In the genomic region with DNA sequence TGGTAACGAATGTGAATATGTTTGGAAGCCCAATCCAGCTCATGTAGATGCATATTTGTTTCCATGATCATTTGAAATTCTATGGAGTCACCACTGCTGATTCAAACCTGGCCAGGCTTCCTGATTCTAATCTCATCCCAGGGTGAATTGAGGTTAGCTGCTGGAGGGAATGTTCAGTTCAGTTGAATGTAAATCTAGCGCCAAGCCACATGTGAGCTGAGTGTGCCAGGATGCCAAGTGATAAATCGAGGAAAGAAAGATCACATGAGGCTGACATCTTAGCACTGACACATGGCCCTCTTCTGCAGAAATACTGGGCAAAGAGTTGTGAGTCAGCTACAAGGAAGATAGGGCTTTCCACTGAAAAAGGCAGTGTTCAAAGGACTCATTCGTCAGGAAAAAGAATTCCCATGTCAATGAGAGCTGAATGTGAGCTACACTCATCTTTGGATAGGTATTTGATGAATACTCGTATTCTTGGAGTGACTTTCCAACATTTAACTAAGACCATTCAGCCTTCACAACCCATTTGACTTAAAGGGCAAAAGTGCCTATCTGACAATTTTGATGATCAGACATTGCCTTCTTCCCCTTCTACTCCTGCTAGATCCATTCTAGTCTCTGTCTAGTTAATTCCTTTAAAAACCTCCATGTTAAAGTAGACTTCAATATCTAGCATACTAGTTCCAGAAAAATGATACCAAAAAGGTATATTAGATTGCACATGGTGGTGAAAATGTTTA, we compare ENCODE assay signal across 14 cellular contexts.
DNase-seq lines count a peak whose midpoint lies in the region; ATAC-seq, FAIRE-seq and TF ChIP-seq lines count a peak whose summit lies in the region.
"Had no signal": no experiment of that assay in that cellular context is flagged by ENCODE, and none has a peak within 500 bp of the region (broad histone marks: within the 10 kb centered on the region; RNA-seq: fewer than 3 reads in every experiment).

No MANE protein-coding gene starts in this region.

- H3K27ac Mint-ChIP-seq in CD4-positive, alpha-beta T cell: no peak overlapping the region
- H3K27ac Mint-ChIP-seq: activated CD4-positive, alpha-beta T cell treated with anti-CD3 and anti-CD28 coated beads, Interleukin-2, amount 10 ng/mL, durations not matched to agents 7 days and 5 days; CD8-positive, alpha-beta T cell had no signal

- no peak overlapping the region for H3K4me2 ChIP-seq in K562 (ENCODE audit: insufficient read depth, low read length)

- no peaks in the 10 kb centered on the region for H3K27me3 Mint-ChIP-seq in CD4-positive, alpha-beta T cell
- H3K27me3 Mint-ChIP-seq: activated CD4-positive, alpha-beta T cell treated with anti-CD3 and anti-CD28 coated beads, Interleukin-2, amount 10 ng/mL, durations not matched to agents 7 days and 5 days had no signal

- no peaks in the 10 kb centered on the region for H3K4me1 ChIP-seq in K562 (replicated peaks in 1 of 2; ENCODE audit: control insufficient read depth in 2 of 2, insufficient read depth in 2 of 2, low read length in 2 of 2)
- H3K4me1 ChIP-seq in effector memory CD4-positive, alpha-beta T cell (ENCODE audit: control insufficient read depth, insufficient read depth, low read length, poor library complexity, severe bottlenecking): no peaks in the 10 kb centered on the region

- peak; percentile 92 for DNase-seq in AG09309 (ENCODE audit: low read depth)
- peak; percentile 70 for DNase-seq in HT1080 (ENCODE audit: low read depth)
- DNase-seq in K562 (ENCODE audit: extremely low read depth in 1 of 4, low spot score in 3 of 4): no peak
- DNase-seq in left ventricle myocardium superior: no peak
- no peak for DNase-seq in CD4-positive, alpha-beta T cell
- no peak for DNase-seq in effector memory CD4-positive, alpha-beta T cell
- DNase-seq in activated gamma-delta T cell treated with Interleukin-2 at 50 U/mL for 16 hours: no peak
- DNase-seq: activated CD4-positive, alpha-beta T cell treated with anti-CD3 and anti-CD28 coated beads, Interleukin-2, amount 10 ng/mL, durations not matched to agents 7 days and 5 days; activated gamma-delta T cell; CD8-positive, alpha-beta T cell; MV-4-11; NCI-H510A; upper lobe of left lung had no signal

- H3K9me1 ChIP-seq in K562 (ENCODE audit: control insufficient read depth, insufficient read depth, low read length): no peaks in the 10 kb centered on the region

- no peaks in the 10 kb centered on the region for H3K36me3 Mint-ChIP-seq in CD4-positive, alpha-beta T cell (ENCODE audit: low read depth)
- H3K36me3 Mint-ChIP-seq: CD8-positive, alpha-beta T cell had no signal

- TF ChIP-seq CTCF in AG09309 (IDR thresholded peaks at IDR 0.05; ENCODE audit: control insufficient read depth, insufficient read depth, low read depth, low read length, missing control alignments) (no peak), K562 (IDR thresholded peaks at IDR 0.05 in 2 of 3, conservative IDR thresholded peaks at IDR 0.05 in 1 of 3; ENCODE audit: insufficient read depth in 2 of 3, low read depth in 1 of 3, low read length in 3 of 3) (no peak)
- no peak for TF ChIP-seq CTCF in CD4-positive, alpha-beta T cell (IDR thresholded peaks at IDR 0.05)

- CTCF ChIA-PET in K562 (lab: Yijun Ruan, JAX; ENCODE audit: low intra/inter-chr PET ratio): no interaction called here
- CTCF ChIA-PET in CD4-positive, alpha-beta T cell (lab: Charles Lee): no interaction called here

- intact Hi-C loops in K562 (cut with micrococcal nuclease): no loop called here
- intact Hi-C loops in left ventricle myocardium superior (cut with micrococcal nuclease): no loop called here
- intact Hi-C loops in CD4-positive, alpha-beta T cell (cut with DNase I, micrococcal nuclease): no loop called here

- H4K20me1 ChIP-seq in K562 (replicated peaks; ENCODE audit: control insufficient read depth, insufficient read depth, low read length): no peaks in the 10 kb centered on the region

- 0% methylated on average over 5 of the region's 5 CpGs for WGBS in K562 (ENCODE audit: insufficient coverage, low coverage, missing lambda C conversion rate)

- no peaks in the 10 kb centered on the region for H3K9me3 Mint-ChIP-seq in CD4-positive, alpha-beta T cell
- H3K9me3 Mint-ChIP-seq: activated CD4-positive, alpha-beta T cell treated with anti-CD3 and anti-CD28 coated beads, Interleukin-2, amount 10 ng/mL, durations not matched to agents 7 days and 5 days; CD8-positive, alpha-beta T cell had no signal

- no peak overlapping the region for H3K4me3 Mint-ChIP-seq in CD4-positive, alpha-beta T cell
- H3K4me3 Mint-ChIP-seq: activated CD4-positive, alpha-beta T cell treated with anti-CD3 and anti-CD28 coated beads, Interleukin-2, amount 10 ng/mL, durations not matched to agents 7 days and 5 days; CD8-positive, alpha-beta T cell had no signal

- no peaks in the 10 kb centered on the region for H3K4me1 Mint-ChIP-seq in CD4-positive, alpha-beta T cell (ENCODE audit: low read depth)
- H3K4me1 Mint-ChIP-seq: activated CD4-positive, alpha-beta T cell treated with anti-CD3 and anti-CD28 coated beads, Interleukin-2, amount 10 ng/mL, durations not matched to agents 7 days and 5 days had no signal

- TF ChIP-seq POLR2A in K562 (conservative IDR thresholded peaks at IDR 0.05): no peak

- H3K27ac ChIP-seq in K562 (ENCODE audit: extremely low read depth, low read depth, low read length): no peak overlapping the region
- no peak overlapping the region for H3K27ac ChIP-seq in CD4-positive, alpha-beta T cell (ENCODE audit: low read depth, low read length)
- no peak overlapping the region for H3K27ac ChIP-seq in effector memory CD4-positive, alpha-beta T cell (ENCODE audit: insufficient read depth, low read length, poor library complexity, severe bottlenecking)
- H3K27ac ChIP-seq: upper lobe of left lung had no signal

- H2AFZ ChIP-seq in K562 (ENCODE audit: low read depth, low read length): no peak overlapping the region

- ATAC-seq in K562: no peak
- peak; percentile 74 for ATAC-seq in left ventricle myocardium superior
- ATAC-seq in GM21786 (IDR thresholded peaks at IDR 0.05; ENCODE audit: unreplicated experiment): no peak
- no peak for ATAC-seq in CD4-positive, alpha-beta T cell (ENCODE audit: poor library complexity)
- ATAC-seq: CD8-positive, alpha-beta T cell had no signal

- BruUV-seq in K562 (replicated peaks; lab: Mats Ljungman, UMichigan): no TSS peak

- H3K4me3 ChIP-seq in AG09309 (ENCODE audit: control insufficient read depth, low read depth, low read length) (no peak overlapping the region), K562 (no peak overlapping the region)
- H3K4me3 ChIP-seq in effector memory CD4-positive, alpha-beta T cell (ENCODE audit: insufficient read depth, low read depth, low read length, poor library complexity, severe bottlenecking): no peak overlapping the region
- H3K4me3 ChIP-seq: upper lobe of left lung had no signal

- no peaks in the 10 kb centered on the region for H3K9me3 ChIP-seq in K562 (replicated peaks; ENCODE audit: control insufficient read depth, insufficient read depth, low read depth, low read length)
- H3K9me3 ChIP-seq in CD4-positive, alpha-beta T cell (ENCODE audit: control insufficient read depth, low read length): no peaks in the 10 kb centered on the region
- H3K9me3 ChIP-seq in effector memory CD4-positive, alpha-beta T cell (ENCODE audit: control insufficient read depth, low read length): no peaks in the 10 kb centered on the region
- H3K9me3 ChIP-seq: upper lobe of left lung had no signal

- in situ Hi-C loops in K562 (cut with MboI): no loop called here

- POLR2A ChIA-PET in K562 (lab: Yijun Ruan, JAX): no interaction called here
- POLR2A ChIA-PET in CD4-positive, alpha-beta T cell (lab: Charles Lee): no interaction called here

- H3K79me2 ChIP-seq in K562 (ENCODE audit: control insufficient read depth, insufficient read depth, low read length): no peaks in the 10 kb centered on the region

- no peak for TF ChIP-seq EP300 in K562 (IDR thresholded peaks at IDR 0.05; ENCODE audit: low read length)

- peak; percentile 60 for FAIRE-seq in K562 (lab: Jason Lieb, UNC)

- no peaks in the 10 kb centered on the region for H3K36me3 ChIP-seq in K562 (ENCODE audit: control insufficient read depth, insufficient read depth, low read length)
- H3K36me3 ChIP-seq in effector memory CD4-positive, alpha-beta T cell (ENCODE audit: control insufficient read depth, insufficient read depth, low read length): no peaks in the 10 kb centered on the region
- H3K36me3 ChIP-seq: upper lobe of left lung had no signal

- no peak overlapping the region for H3K9ac ChIP-seq in K562 (ENCODE audit: insufficient read depth in 1 of 2, low read depth in 2 of 2, low read length in 2 of 2)

- H3K27me3 ChIP-seq in K562 (ENCODE audit: control insufficient read depth in 2 of 2, insufficient read depth in 2 of 2, low read length in 2 of 2): peaks cover 0 to 13% of the 10 kb centered on the region in 2 experiments; a peak in 2 of 5 replicates
- H3K27me3 ChIP-seq in CD4-positive, alpha-beta T cell (ENCODE audit: control insufficient read depth, insufficient read depth, low read length): no peaks in the 10 kb centered on the region
- no peaks in the 10 kb centered on the region for H3K27me3 ChIP-seq in effector memory CD4-positive, alpha-beta T cell (replicated peaks; ENCODE audit: control insufficient read depth, insufficient read depth, low read length, poor library complexity, severe bottlenecking)
- H3K27me3 ChIP-seq: upper lobe of left lung had no signal

- TF ChIP-seq RAD21 in K562 (CRISPR knock-in tag; conservative IDR thresholded peaks at IDR 0.05 in 1 of 2, IDR thresholded peaks at IDR 0.05 in 1 of 2): no peak

TF ChIP-seq in K562, 482 proteins besides CTCF, POLR2A, EP300 and RAD21 (continues in another document):
- TF ChIP-seq PML (IDR thresholded peaks at IDR 0.05; ENCODE audit: low read length): no peak
- TF ChIP-seq MAZ (CRISPR knock-in tag; conservative IDR thresholded peaks at IDR 0.05 in 1 of 2, IDR thresholded peaks at IDR 0.05 in 1 of 2): no peak
- TF ChIP-seq SPI1 (IDR thresholded peaks at IDR 0.05; ENCODE audit: borderline replicate concordance, low read depth, low read length): no peak
- TF ChIP-seq NELFE (IDR thresholded peaks at IDR 0.05; ENCODE audit: insufficient read depth, insufficient read length): no peak
- TF ChIP-seq C11orf30 (IDR thresholded peaks at IDR 0.05; ENCODE audit: low read depth): peak; percentile 48; the same call in 1 of the 2 replicates
- TF ChIP-seq NFE2 (IDR thresholded peaks at IDR 0.05; ENCODE audit: low read depth): no peak
- 0 out of 2 replicates have a peak, but pooled peaks have one; percentile 27 for TF ChIP-seq FOSL1 (tag; conservative IDR thresholded peaks at IDR 0.05)
- TF ChIP-seq DACH1 (IDR thresholded peaks at IDR 0.05; ENCODE audit: partially characterized antibody): no peak

Comparison
In these comparisons a context has a peak if more than half of its experiments do, and no peak if none do; other contexts are left out.
1. DNase-seq: peak in AG09309 (single experiment) and HT1080 (single experiment); none in K562 (0 of 4), left ventricle myocardium superior (single experiment), CD4-positive, alpha-beta T cell (0 of 10), effector memory CD4-positive, alpha-beta T cell (0 of 3) and activated gamma-delta T cell treated with Interleukin-2 at 50 U/mL for 16 hours (single experiment).